Comparison of ENCODE assay signal across 16 cellular contexts in the genomic region with DNA sequence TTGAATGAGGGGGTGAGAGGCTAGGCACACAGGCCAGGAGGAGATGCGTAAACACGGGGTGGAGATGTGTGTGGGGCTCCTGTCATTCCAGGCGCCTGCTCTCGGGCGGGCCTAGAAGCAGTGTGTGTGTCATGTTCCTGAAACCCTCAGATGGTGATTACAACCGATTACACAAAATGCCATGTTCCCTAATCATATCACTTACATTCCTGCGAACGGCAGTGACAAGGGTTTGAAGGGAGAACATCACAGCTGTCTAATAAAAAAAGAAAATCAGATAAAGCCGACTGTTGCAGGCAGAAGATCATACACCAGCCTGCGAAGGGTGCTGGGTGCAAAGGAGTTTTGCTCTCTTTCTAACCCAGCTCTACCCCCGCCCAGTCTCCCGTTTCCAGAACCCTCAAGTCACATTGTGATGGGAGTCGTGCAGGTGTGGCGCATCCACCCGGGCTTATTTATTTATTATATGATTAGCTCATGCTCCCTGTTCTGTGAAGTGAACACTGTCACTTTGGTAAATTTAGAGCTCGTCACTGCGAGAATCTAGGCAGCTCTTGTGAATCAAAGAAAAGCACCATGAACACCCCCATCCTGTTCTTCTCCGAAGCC.
A peak's percentile ranks its signal among the peaks of the same experiment; 100 is the strongest.
DNase-seq lines count a peak whose midpoint lies in the region; ATAC-seq, FAIRE-seq and TF ChIP-seq lines count a peak whose summit lies in the region.
"Had no signal": no experiment of that assay in that cellular context is flagged by ENCODE, and none has a peak within 500 bp of the region (broad histone marks: within the 10 kb centered on the region; RNA-seq: fewer than 3 reads in every experiment).

No MANE protein-coding gene starts in this region.

- no peak for TF ChIP-seq EP300 in K562 (IDR thresholded peaks at IDR 0.05; ENCODE audit: low read length)
- TF ChIP-seq EP300 in neural cell (conservative IDR thresholded peaks at IDR 0.05; ENCODE audit: poor library complexity, severe bottlenecking) = peak; percentile 78
- TF ChIP-seq EP300 in esophagus muscularis mucosa (IDR thresholded peaks at IDR 0.05) = no peak

- TF ChIP-seq CTCF in K562 (IDR thresholded peaks at IDR 0.05 in 2 of 3, conservative IDR thresholded peaks at IDR 0.05 in 1 of 3; ENCODE audit: insufficient read depth in 2 of 3, low read depth in 1 of 3, low read length in 3 of 3) = no peak
- TF ChIP-seq CTCF in neural cell (IDR thresholded peaks at IDR 0.05; ENCODE audit: poor library complexity, severe bottlenecking) = no peak
- no peak for TF ChIP-seq CTCF in esophagus muscularis mucosa (IDR thresholded peaks at IDR 0.05)

- no peak for TF ChIP-seq POLR2A in K562 (conservative IDR thresholded peaks at IDR 0.05)
- TF ChIP-seq POLR2A in esophagus muscularis mucosa (IDR thresholded peaks at IDR 0.05; ENCODE audit: low read depth) = no peak

- H3K4me2 ChIP-seq in K562 (ENCODE audit: insufficient read depth, low read length) = no peak overlapping the region
- no peak overlapping the region for H3K4me2 ChIP-seq in neural cell (ENCODE audit: low read length)
- H3K4me2 ChIP-seq: A549 had no signal

- H3F3A ChIP-seq in neural cell (ENCODE audit: insufficient read depth, low read length, poor library complexity, severe bottlenecking) = no peaks in the 10 kb centered on the region

- POLR2A ChIA-PET in K562 (lab: Yijun Ruan, JAX) = interaction anchor here (1.3 kb wide), 1 partner anchor 40 kb away, joined by 4 read pairs; no protein-coding TSS in a partner anchor

- H3K9me1 ChIP-seq in K562 (ENCODE audit: control insufficient read depth, insufficient read depth, low read length) = no peaks in the 10 kb centered on the region

- no peak overlapping the region for H2AFZ ChIP-seq in K562 (ENCODE audit: low read depth, low read length)
- no peak overlapping the region for H2AFZ ChIP-seq in neural cell (ENCODE audit: low read depth, low read length)
- H2AFZ ChIP-seq: GM23248 had no signal

- no peaks in the 10 kb centered on the region for H3K9me2 ChIP-seq in neural cell (ENCODE audit: insufficient read depth, low read length)

- peak in 1 of 3 donors; percentile 37 for DNase-seq in right cardiac atrium
- no peak for DNase-seq in Right ventricle myocardium superior
- no peak for DNase-seq in K562 (ENCODE audit: extremely low read depth in 1 of 4, low spot score in 3 of 4)
- DNase-seq in HuH-7.5 (ENCODE audit: low spot score) = no peak
- DNase-seq in esophagus muscularis mucosa (ENCODE audit: extremely low spot score) = no peak
- DNase-seq: BE2C; CD4-positive, alpha-beta memory T cell; DMS79; GM23248 had no signal

- intact Hi-C loops in right cardiac atrium (cut with DNase I) (no loop called here), Right ventricle myocardium superior (cut with DNase I) (no loop called here), K562 (cut with micrococcal nuclease) (no loop called here), esophagus muscularis mucosa (cut with DNase I) (no loop called here)

- CTCF ChIA-PET in K562 (lab: Yijun Ruan, JAX; ENCODE audit: low intra/inter-chr PET ratio) = no interaction called here

- no peaks in the 10 kb centered on the region for H4K20me1 ChIP-seq in K562 (replicated peaks; ENCODE audit: control insufficient read depth, insufficient read depth, low read length)
- H4K20me1 ChIP-seq in neural cell (ENCODE audit: insufficient read depth) = no peaks in the 10 kb centered on the region

- H3K4me1 ChIP-seq in right cardiac atrium (ENCODE audit: control insufficient read depth, insufficient read depth, low read length) (no peaks in the 10 kb centered on the region), K562 (replicated peaks in 1 of 2; ENCODE audit: control insufficient read depth in 2 of 2, insufficient read depth in 2 of 2, low read length in 2 of 2) (no peaks in the 10 kb centered on the region), esophagus muscularis mucosa (no peaks in the 10 kb centered on the region)
- H3K4me1 ChIP-seq: A549, BE2C, HAP-1 had no signal

- H3K36me3 ChIP-seq in K562 (ENCODE audit: control insufficient read depth, insufficient read depth, low read length) = no peaks in the 10 kb centered on the region
- no peaks in the 10 kb centered on the region for H3K36me3 ChIP-seq in neural cell (ENCODE audit: insufficient read depth, low read length)
- no peaks in the 10 kb centered on the region for H3K36me3 ChIP-seq in esophagus muscularis mucosa
- H3K36me3 ChIP-seq: BE2C, HAP-1 had no signal

- ATAC-seq in right cardiac atrium (peak; percentile 32 to 79), Right ventricle myocardium superior (ENCODE audit: poor library complexity) (no peak), K562 (peak; percentile 40), HG02938 (IDR thresholded peaks at IDR 0.05; ENCODE audit: unreplicated experiment) (no peak)
- ATAC-seq: A549, GM12878 had no signal

- H3K79me2 ChIP-seq in K562 (ENCODE audit: control insufficient read depth, insufficient read depth, low read length) (no peaks in the 10 kb centered on the region), neural cell (replicated peaks; ENCODE audit: insufficient read depth, low read length) (no peaks in the 10 kb centered on the region)

- in situ Hi-C loops in K562 (cut with MboI) = no loop called here

- H3K9ac ChIP-seq in K562 (ENCODE audit: insufficient read depth in 1 of 2, low read depth in 2 of 2, low read length in 2 of 2) (no peak overlapping the region), neural cell (ENCODE audit: low read length) (no peak overlapping the region)
- H3K9ac ChIP-seq: GM23248 had no signal

- FAIRE-seq in K562 (lab: Jason Lieb, UNC) = no peak
- FAIRE-seq: A549, GM12878, GM18507 had no signal

- TF ChIP-seq RAD21 in K562 (CRISPR knock-in tag; conservative IDR thresholded peaks at IDR 0.05 in 1 of 2, IDR thresholded peaks at IDR 0.05 in 1 of 2) = no peak
- no peak for TF ChIP-seq RAD21 in neural cell (conservative IDR thresholded peaks at IDR 0.05)

- peaks cover 3% of the 10 kb centered on the region for H3K27me3 ChIP-seq in right cardiac atrium (ENCODE audit: control insufficient read depth, insufficient read depth)
- H3K27me3 ChIP-seq in K562 (ENCODE audit: control insufficient read depth in 2 of 2, insufficient read depth in 2 of 2, low read length in 2 of 2) = peaks cover 27 to 37% of the 10 kb centered on the region in 2 experiments
- H3K27me3 ChIP-seq in neural cell (ENCODE audit: insufficient read depth, low read depth, low read length) = no peaks in the 10 kb centered on the region
- H3K27me3 ChIP-seq in esophagus muscularis mucosa = peaks cover 0 to 7% (median 0%) of the 10 kb centered on the region in 4 donors

- no peak overlapping the region for H3K4me3 ChIP-seq in right cardiac atrium (ENCODE audit: low read length)
- H3K4me3 ChIP-seq in K562 = no peak overlapping the region
- no peak overlapping the region for H3K4me3 ChIP-seq in neural cell (ENCODE audit: low read length)
- H3K4me3 ChIP-seq in esophagus muscularis mucosa = no peak overlapping the region
- H3K4me3 ChIP-seq: A549, GM12878, GM23248, HAP-1 had no signal

- WGBS in right cardiac atrium = 53% methylated on average over 18 of the region's 18 CpGs
- 2% methylated on average over 18 of the region's 18 CpGs for WGBS in K562 (ENCODE audit: insufficient coverage, low coverage, missing lambda C conversion rate)
- 64% methylated on average over 18 of the region's 18 CpGs for WGBS in esophagus muscularis mucosa

- H3K9me3 ChIP-seq in right cardiac atrium (ENCODE audit: control insufficient read depth, low read length) (no peaks in the 10 kb centered on the region), K562 (replicated peaks; ENCODE audit: control insufficient read depth, insufficient read depth, low read depth, low read length) (no peaks in the 10 kb centered on the region), neural cell (ENCODE audit: low read length) (no peaks in the 10 kb centered on the region), esophagus muscularis mucosa (no peaks in the 10 kb centered on the region)
- H3K9me3 ChIP-seq: A549, BE2C, HAP-1 had no signal

- BruUV-seq in K562 (replicated peaks; lab: Mats Ljungman, UMichigan) = no TSS peak

- H3K27ac ChIP-seq in right cardiac atrium (ENCODE audit: low read length) = no peak overlapping the region
- H3K27ac ChIP-seq in K562 (ENCODE audit: extremely low read depth, low read depth, low read length) = no peak overlapping the region
- H3K27ac ChIP-seq in neural cell (ENCODE audit: low read length) = no peak overlapping the region
- no peak overlapping the region for H3K27ac ChIP-seq in esophagus muscularis mucosa (replicated peaks in 1 of 4)
- H3K27ac ChIP-seq: A549, C4-2B, GM23248 had no signal

TF ChIP-seq in K562, 482 proteins besides CTCF, POLR2A, EP300 and RAD21 (continues in another document):
- TF ChIP-seq ZNF212 (CRISPR knock-in tag; IDR thresholded peaks at IDR 0.05) (no peak), NFXL1 (CRISPR knock-in tag; IDR thresholded peaks at IDR 0.05) (no peak), JUNB (CRISPR knock-in tag; conservative IDR thresholded peaks at IDR 0.05) (no peak), HNRNPL (IDR thresholded peaks at IDR 0.05; ENCODE audit: low read depth, low read length) (no peak), ZNF785 (CRISPR knock-in tag; IDR thresholded peaks at IDR 0.05) (no peak), CHD4 (IDR thresholded peaks at IDR 0.05; ENCODE audit: insufficient read depth, insufficient replicate concordance, low read depth, low read length, poor library complexity, severe bottlenecking) (no peak), MAFF (IDR thresholded peaks at IDR 0.05; ENCODE audit: low read length) (no peak), RAD51 (IDR thresholded peaks at IDR 0.05; ENCODE audit: borderline replicate concordance, low read depth) (no peak), ERF (CRISPR knock-in tag; IDR thresholded peaks at IDR 0.05) (no peak)

TF ChIP-seq in neural cell, 6 proteins besides CTCF, POLR2A, EP300 and RAD21:
- TF ChIP-seq POLR2AphosphoS5 (IDR thresholded peaks at IDR 0.05) (peak; percentile 79), MXI1 (conservative IDR thresholded peaks at IDR 0.05; ENCODE audit: poor library complexity, severe bottlenecking) (no peak)

Comparison
In these comparisons a context has a peak if more than half of its experiments do, and no peak if none do; other contexts are left out.
1. ATAC-seq: peak in right cardiac atrium (2 of 2) and K562 (single experiment); none in Right ventricle myocardium superior (single experiment) and HG02938 (single experiment).